Comparison of ENCODE assay signal across 1 cellular context in the genomic region with DNA sequence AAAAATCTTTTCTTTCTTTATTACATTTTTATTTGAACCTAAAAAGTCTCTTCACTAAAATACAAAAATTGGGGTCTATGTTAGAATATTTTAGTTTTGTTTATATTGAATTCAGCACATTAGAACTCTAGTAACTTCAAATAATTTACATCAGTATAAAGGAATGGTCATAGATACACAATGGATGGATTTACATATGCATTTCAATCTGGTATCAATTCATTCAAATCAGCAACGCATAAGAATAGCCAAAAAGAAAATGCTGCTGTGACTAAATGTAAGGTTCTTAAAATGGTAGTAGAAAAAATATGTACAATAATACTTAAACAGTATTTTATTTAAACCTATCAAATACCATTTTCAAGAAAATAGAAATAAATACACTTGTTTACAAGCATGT.
A peak's percentile ranks its signal among the peaks of the same experiment; 100 is the strongest.
TF ChIP-seq lines count a peak whose summit lies in the region.

No MANE protein-coding gene starts in this region.

TF ChIP-seq in H1, 55 proteins besides CTCF, POLR2A, EP300 and RAD21:
- TF ChIP-seq POU5F1 (IDR thresholded peaks at IDR 0.05; ENCODE audit: low read depth, low read length) (peak; percentile 42; the same call in 1 of the 2 replicates), SAP30 (IDR thresholded peaks at IDR 0.05; ENCODE audit: insufficient read depth, insufficient replicate concordance, low read length) (no peak), JUN (IDR thresholded peaks at IDR 0.05; ENCODE audit: low read depth, low read length) (no peak)
- TF ChIP-seq, protein P1, sequence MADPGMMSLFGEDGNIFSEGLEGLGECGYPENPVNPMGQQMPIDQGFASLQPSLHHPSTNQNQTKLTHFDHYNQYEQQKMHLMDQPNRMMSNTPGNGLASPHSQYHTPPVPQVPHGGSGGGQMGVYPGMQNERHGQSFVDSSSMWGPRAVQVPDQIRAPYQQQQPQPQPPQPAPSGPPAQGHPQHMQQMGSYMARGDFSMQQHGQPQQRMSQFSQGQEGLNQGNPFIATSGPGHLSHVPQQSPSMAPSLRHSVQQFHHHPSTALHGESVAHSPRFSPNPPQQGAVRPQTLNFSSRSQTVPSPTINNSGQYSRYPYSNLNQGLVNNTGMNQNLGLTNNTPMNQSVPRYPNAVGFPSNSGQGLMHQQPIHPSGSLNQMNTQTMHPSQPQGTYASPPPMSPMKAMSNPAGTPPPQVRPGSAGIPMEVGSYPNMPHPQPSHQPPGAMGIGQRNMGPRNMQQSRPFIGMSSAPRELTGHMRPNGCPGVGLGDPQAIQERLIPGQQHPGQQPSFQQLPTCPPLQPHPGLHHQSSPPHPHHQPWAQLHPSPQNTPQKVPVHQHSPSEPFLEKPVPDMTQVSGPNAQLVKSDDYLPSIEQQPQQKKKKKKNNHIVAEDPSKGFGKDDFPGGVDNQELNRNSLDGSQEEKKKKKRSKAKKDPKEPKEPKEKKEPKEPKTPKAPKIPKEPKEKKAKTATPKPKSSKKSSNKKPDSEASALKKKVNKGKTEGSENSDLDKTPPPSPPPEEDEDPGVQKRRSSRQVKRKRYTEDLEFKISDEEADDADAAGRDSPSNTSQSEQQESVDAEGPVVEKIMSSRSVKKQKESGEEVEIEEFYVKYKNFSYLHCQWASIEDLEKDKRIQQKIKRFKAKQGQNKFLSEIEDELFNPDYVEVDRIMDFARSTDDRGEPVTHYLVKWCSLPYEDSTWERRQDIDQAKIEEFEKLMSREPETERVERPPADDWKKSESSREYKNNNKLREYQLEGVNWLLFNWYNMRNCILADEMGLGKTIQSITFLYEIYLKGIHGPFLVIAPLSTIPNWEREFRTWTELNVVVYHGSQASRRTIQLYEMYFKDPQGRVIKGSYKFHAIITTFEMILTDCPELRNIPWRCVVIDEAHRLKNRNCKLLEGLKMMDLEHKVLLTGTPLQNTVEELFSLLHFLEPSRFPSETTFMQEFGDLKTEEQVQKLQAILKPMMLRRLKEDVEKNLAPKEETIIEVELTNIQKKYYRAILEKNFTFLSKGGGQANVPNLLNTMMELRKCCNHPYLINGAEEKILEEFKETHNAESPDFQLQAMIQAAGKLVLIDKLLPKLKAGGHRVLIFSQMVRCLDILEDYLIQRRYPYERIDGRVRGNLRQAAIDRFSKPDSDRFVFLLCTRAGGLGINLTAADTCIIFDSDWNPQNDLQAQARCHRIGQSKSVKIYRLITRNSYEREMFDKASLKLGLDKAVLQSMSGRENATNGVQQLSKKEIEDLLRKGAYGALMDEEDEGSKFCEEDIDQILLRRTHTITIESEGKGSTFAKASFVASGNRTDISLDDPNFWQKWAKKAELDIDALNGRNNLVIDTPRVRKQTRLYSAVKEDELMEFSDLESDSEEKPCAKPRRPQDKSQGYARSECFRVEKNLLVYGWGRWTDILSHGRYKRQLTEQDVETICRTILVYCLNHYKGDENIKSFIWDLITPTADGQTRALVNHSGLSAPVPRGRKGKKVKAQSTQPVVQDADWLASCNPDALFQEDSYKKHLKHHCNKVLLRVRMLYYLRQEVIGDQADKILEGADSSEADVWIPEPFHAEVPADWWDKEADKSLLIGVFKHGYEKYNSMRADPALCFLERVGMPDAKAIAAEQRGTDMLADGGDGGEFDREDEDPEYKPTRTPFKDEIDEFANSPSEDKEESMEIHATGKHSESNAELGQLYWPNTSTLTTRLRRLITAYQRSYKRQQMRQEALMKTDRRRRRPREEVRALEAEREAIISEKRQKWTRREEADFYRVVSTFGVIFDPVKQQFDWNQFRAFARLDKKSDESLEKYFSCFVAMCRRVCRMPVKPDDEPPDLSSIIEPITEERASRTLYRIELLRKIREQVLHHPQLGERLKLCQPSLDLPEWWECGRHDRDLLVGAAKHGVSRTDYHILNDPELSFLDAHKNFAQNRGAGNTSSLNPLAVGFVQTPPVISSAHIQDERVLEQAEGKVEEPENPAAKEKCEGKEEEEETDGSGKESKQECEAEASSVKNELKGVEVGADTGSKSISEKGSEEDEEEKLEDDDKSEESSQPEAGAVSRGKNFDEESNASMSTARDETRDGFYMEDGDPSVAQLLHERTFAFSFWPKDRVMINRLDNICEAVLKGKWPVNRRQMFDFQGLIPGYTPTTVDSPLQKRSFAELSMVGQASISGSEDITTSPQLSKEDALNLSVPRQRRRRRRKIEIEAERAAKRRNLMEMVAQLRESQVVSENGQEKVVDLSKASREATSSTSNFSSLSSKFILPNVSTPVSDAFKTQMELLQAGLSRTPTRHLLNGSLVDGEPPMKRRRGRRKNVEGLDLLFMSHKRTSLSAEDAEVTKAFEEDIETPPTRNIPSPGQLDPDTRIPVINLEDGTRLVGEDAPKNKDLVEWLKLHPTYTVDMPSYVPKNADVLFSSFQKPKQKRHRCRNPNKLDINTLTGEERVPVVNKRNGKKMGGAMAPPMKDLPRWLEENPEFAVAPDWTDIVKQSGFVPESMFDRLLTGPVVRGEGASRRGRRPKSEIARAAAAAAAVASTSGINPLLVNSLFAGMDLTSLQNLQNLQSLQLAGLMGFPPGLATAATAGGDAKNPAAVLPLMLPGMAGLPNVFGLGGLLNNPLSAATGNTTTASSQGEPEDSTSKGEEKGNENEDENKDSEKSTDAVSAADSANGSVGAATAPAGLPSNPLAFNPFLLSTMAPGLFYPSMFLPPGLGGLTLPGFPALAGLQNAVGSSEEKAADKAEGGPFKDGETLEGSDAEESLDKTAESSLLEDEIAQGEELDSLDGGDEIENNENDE (IDR thresholded peaks at IDR 0.05; ENCODE audit: insufficient replicate concordance, low read length) = peak; percentile 22
